17 cellular contexts compared by ENCODE assay signal in genomic region chr11:104713366-104713765, GRCh38.
DNase-seq lines count a peak whose midpoint lies in the region; FAIRE-seq and TF ChIP-seq lines count a peak whose summit lies in the region.
"Had no signal": no experiment of that assay in that cellular context is flagged by ENCODE, and none has a peak within 500 bp of the region (broad histone marks: within the 10 kb centered on the region; RNA-seq: fewer than 3 reads in every experiment).

No MANE protein-coding gene starts in this region.

- no peaks in the 10 kb centered on the region for H3K27me3 ChIP-seq in osteoblast (ENCODE audit: insufficient read depth, low read length)

- no peaks in the 10 kb centered on the region for H3K79me2 ChIP-seq in osteoblast (ENCODE audit: insufficient read depth, low read length)

- H2AFZ ChIP-seq in osteoblast (ENCODE audit: low read length): no peak overlapping the region
- H2AFZ ChIP-seq: GM23248 had no signal

- no peaks in the 10 kb centered on the region for H3K9me3 ChIP-seq in osteoblast (ENCODE audit: low read depth, low read length)

- H3K4me1 ChIP-seq in osteoblast (ENCODE audit: insufficient read depth, low read length): no peaks in the 10 kb centered on the region

- FAIRE-seq in HTR-8/SVneo (lab: Jason Lieb, UNC): peak; percentile 57
- FAIRE-seq: GM18507 had no signal

- TF ChIP-seq CTCF in osteoblast (IDR thresholded peaks at IDR 0.05; ENCODE audit: extremely low read depth, low read depth, low read length): no peak

- DNase-seq in HTR-8/SVneo (ENCODE audit: insufficient read length, low spot score) (no peak), astrocyte of the hippocampus (ENCODE audit: low read depth, low spot score) (peak; percentile 70), fibroblast of peridontal ligament (ENCODE audit: extremely low read depth) (peak; percentile 50), HT-29 (ENCODE audit: low spot score) (no peak), osteoblast (ENCODE audit: insufficient read length, low spot score, missing footprints) (no peak), mesenteric fat pad (ENCODE audit: low spot score) (no peak), anterior cingulate cortex (lab: John Stamatoyannopoulos, UW) (no peak)
- DNase-seq: GM23248, KG1, MM.1S, NCI-H1105 treated with DMSO at 0.1 percent for 48 hours, NCI-H187, NCI-H748 treated with DMSO at 0.1 percent for 48 hours, PC-3 had no signal

- no peak overlapping the region for H3K4me2 ChIP-seq in osteoblast (ENCODE audit: insufficient read depth, low read length)

- no peak overlapping the region for H3K27ac ChIP-seq in osteoblast (ENCODE audit: low read depth, low read length)
- H3K27ac ChIP-seq: C4-2B, GM23248, SK-N-MC had no signal

- no peak overlapping the region for H3K4me3 ChIP-seq in osteoblast (ENCODE audit: insufficient read depth, low read length)
- H3K4me3 ChIP-seq: GM23248, SK-N-MC had no signal

- no peaks in the 10 kb centered on the region for H3K36me3 ChIP-seq in osteoblast (ENCODE audit: insufficient read depth, low read length)

- H4K20me1 ChIP-seq in osteoblast (ENCODE audit: insufficient read depth, low read length): no peaks in the 10 kb centered on the region

Comparison
In these comparisons a context has a peak if more than half of its experiments do, and no peak if none do; other contexts are left out.
1. DNase-seq: peak in astrocyte of the hippocampus (single experiment) and fibroblast of peridontal ligament (single experiment); none in HTR-8/SVneo (single experiment), HT-29 (single experiment), osteoblast (single experiment), mesenteric fat pad (single experiment) and anterior cingulate cortex (0 of 58).